ENCODE assay signal across 18 cellular contexts in genomic region chr1:28855969-28856368, GRCh38. TPM values are rescaled to one million over a fixed set of nuclear protein-coding genes. Genes with fewer than 3 reads are reported as not detected.
DNase-seq lines count a peak whose midpoint lies in the region; ATAC-seq, FAIRE-seq and TF ChIP-seq lines count a peak whose summit lies in the region.
"Had no signal": no experiment of that assay in that cellular context is flagged by ENCODE, and none has a peak within 500 bp of the region (broad histone marks: within the 10 kb centered on the region; RNA-seq: fewer than 3 reads in every experiment).

No MANE protein-coding gene starts in this region.

- no peak for ATAC-seq in K562
- no peak for ATAC-seq in activated naive CD8-positive, alpha-beta T cell treated with anti-CD3 and anti-CD28 coated beads, Interleukin-2, amount 50 U/mL, for 24 hours
- ATAC-seq: GM12878 had no signal

- in situ Hi-C loops in K562 (cut with MboI) (no loop called here), HAP-1 (cut with MboI; ENCODE audit: low sequenced_read_pairs) (loop anchor here (25.0 kb wide), 1 partner anchor 444 kb away; no protein-coding TSS in a partner anchor)

- POLR2A ChIA-PET in K562 (lab: Yijun Ruan, JAX), result interaction anchor here (0.7 to 1.3 kb wide), 3 partner anchors 10 to 207 kb away, joined by 3 read pairs; partner anchors contain the start of gene RNU11

- 5% methylated on average over 7 of the region's 7 CpGs for WGBS in K562 (ENCODE audit: insufficient coverage, low coverage, missing lambda C conversion rate)
- no CpG with 5 or more reads among the region's 7 CpGs for WGBS in mesendoderm (ENCODE audit: extremely low coverage, insufficient coverage, low lambda C conversion rate)
- 94% methylated on average over 7 of the region's 7 CpGs for WGBS in thymus

- peaks cover 12% of the 10 kb centered on the region for H3K27me3 Mint-ChIP-seq in activated naive CD8-positive, alpha-beta T cell treated with anti-CD3 and anti-CD28 coated beads, Interleukin-2, amount 50 U/mL, for 24 hours

- no peak for TF ChIP-seq CTCF in K562 (IDR thresholded peaks at IDR 0.05 in 2 of 3, conservative IDR thresholded peaks at IDR 0.05 in 1 of 3; ENCODE audit: insufficient read depth in 2 of 3, low read depth in 1 of 3, low read length in 3 of 3)

- H2BK5ac ChIP-seq in mesendoderm (ENCODE audit: low read length), result no peak overlapping the region

- no peak overlapping the region for H3K18ac ChIP-seq in mesendoderm (ENCODE audit: low read length)

- TF ChIP-seq RAD21 in K562 (CRISPR knock-in tag; conservative IDR thresholded peaks at IDR 0.05 in 1 of 2, IDR thresholded peaks at IDR 0.05 in 1 of 2), result no peak

- H3K4me3 Mint-ChIP-seq in activated naive CD8-positive, alpha-beta T cell treated with anti-CD3 and anti-CD28 coated beads, Interleukin-2, amount 50 U/mL, for 24 hours, result no peak overlapping the region
- H3K4me3 Mint-ChIP-seq: CD4-positive, CD25-positive, alpha-beta regulatory T cell had no signal

- DNase-seq in K562 (ENCODE audit: extremely low read depth in 1 of 4, low spot score in 3 of 4), result no peak
- DNase-seq in mesendoderm, result no peak
- DNase-seq in HAP-1 (ENCODE audit: low spot score in 2 of 2), result no peak
- no peak for DNase-seq in stimulated activated naive CD4-positive, alpha-beta T cell treated with Interleukin-2 at 50 U/mL for 16 hours (lab: John Stamatoyannopoulos, UW)
- DNase-seq in activated naive CD8-positive, alpha-beta T cell treated with anti-CD3 and anti-CD28 coated beads, Interleukin-2, amount 50 U/mL, for 24 hours, result no peak
- DNase-seq: 8988T; AML-193; CD4-positive, CD25-positive, alpha-beta regulatory T cell; DMS79; GOT3; HCEC 1CT had no signal

- no peak overlapping the region for H3K4ac ChIP-seq in mesendoderm (ENCODE audit: low read depth, low read length)

- CTCF ChIA-PET in K562 (lab: Yijun Ruan, JAX; ENCODE audit: low intra/inter-chr PET ratio), result interaction anchor here (0.6 kb wide), 1 partner anchor 10 kb away, joined by 4 read pairs; no protein-coding TSS in a partner anchor

- FAIRE-seq in K562 (lab: Jason Lieb, UNC), result no peak
- FAIRE-seq: GM12878, GM18507, HTR-8/SVneo had no signal

- no peak for TF ChIP-seq EP300 in K562 (IDR thresholded peaks at IDR 0.05; ENCODE audit: low read length)

- no peaks in the 10 kb centered on the region for H3K9me1 ChIP-seq in K562 (ENCODE audit: control insufficient read depth, insufficient read depth, low read length)

- H3K4me2 ChIP-seq in BLaER1 treated with 17β-estradiol and CSF1 and Interleukin-3, amounts not matched to agents 10 nM and 100 nM, result peak overlapping the region in 8 of 11 experiments; percentile 10 to 75 (median 36); a peak in 12 of 22 replicates
- H3K4me2 ChIP-seq in K562 (ENCODE audit: insufficient read depth, low read length) (no peak overlapping the region), mesendoderm (ENCODE audit: low read length) (no peak overlapping the region)
- H3K4me2 ChIP-seq: BLaER1 had no signal

- H3K79me2 ChIP-seq in K562 (ENCODE audit: control insufficient read depth, insufficient read depth, low read length), result no peaks in the 10 kb centered on the region
- H3K79me2 ChIP-seq in mesendoderm (ENCODE audit: control insufficient read depth, insufficient read depth, low read length), result no peaks in the 10 kb centered on the region

- TF ChIP-seq POLR2A in K562 (conservative IDR thresholded peaks at IDR 0.05), result no peak

- no peaks in the 10 kb centered on the region for H3K9me3 Mint-ChIP-seq in activated naive CD8-positive, alpha-beta T cell treated with anti-CD3 and anti-CD28 coated beads, Interleukin-2, amount 50 U/mL, for 24 hours
- H3K9me3 Mint-ChIP-seq: CD4-positive, CD25-positive, alpha-beta regulatory T cell had no signal

- no peak overlapping the region for H2AFZ ChIP-seq in K562 (ENCODE audit: low read depth, low read length)

- intact Hi-C loops in K562 (cut with micrococcal nuclease), result no loop called here

- no peak overlapping the region for H2BK120ac ChIP-seq in mesendoderm (ENCODE audit: low read depth, low read length)

- no peak overlapping the region for H3K4me3 ChIP-seq in BLaER1 treated with 17β-estradiol and CSF1 and Interleukin-3, amounts not matched to agents 10 nM and 100 nM
- H3K4me3 ChIP-seq in K562, result no peak overlapping the region
- H3K4me3 ChIP-seq in mesendoderm (ENCODE audit: low read length), result no peak overlapping the region
- H3K4me3 ChIP-seq in thymus (ENCODE audit: low read length), result no peak overlapping the region
- no peak overlapping the region for H3K4me3 ChIP-seq in HAP-1
- H3K4me3 ChIP-seq: BLaER1, GM12878 had no signal

- H3K36me3 Mint-ChIP-seq in activated naive CD8-positive, alpha-beta T cell treated with anti-CD3 and anti-CD28 coated beads, Interleukin-2, amount 50 U/mL, for 24 hours (ENCODE audit: low read depth), result no peaks in the 10 kb centered on the region
- H3K36me3 Mint-ChIP-seq: CD4-positive, CD25-positive, alpha-beta regulatory T cell had no signal

- no peak overlapping the region for H4K5ac ChIP-seq in mesendoderm (ENCODE audit: low read length)

- H4K20me1 ChIP-seq in BLaER1 treated with 17β-estradiol and CSF1 and Interleukin-3, amounts not matched to agents 10 nM and 100 nM, result no peaks in the 10 kb centered on the region
- no peaks in the 10 kb centered on the region for H4K20me1 ChIP-seq in K562 (replicated peaks; ENCODE audit: control insufficient read depth, insufficient read depth, low read length)
- H4K20me1 ChIP-seq: BLaER1 had no signal

- H3K23ac ChIP-seq in mesendoderm (ENCODE audit: low read length), result peak overlapping the region; percentile 89

- H4K8ac ChIP-seq in mesendoderm (ENCODE audit: low read depth, low read length), result no peak overlapping the region

- H3K27ac Mint-ChIP-seq in activated naive CD8-positive, alpha-beta T cell treated with anti-CD3 and anti-CD28 coated beads, Interleukin-2, amount 50 U/mL, for 24 hours, result no peak overlapping the region
- H3K27ac Mint-ChIP-seq: CD4-positive, CD25-positive, alpha-beta regulatory T cell had no signal

- BruUV-seq in K562 (replicated peaks; lab: Mats Ljungman, UMichigan), result no TSS peak

- no peak overlapping the region for H3K56ac ChIP-seq in mesendoderm (ENCODE audit: low read length)

- H3K4me1 Mint-ChIP-seq in activated naive CD8-positive, alpha-beta T cell treated with anti-CD3 and anti-CD28 coated beads, Interleukin-2, amount 50 U/mL, for 24 hours, result peaks cover 4% of the 10 kb centered on the region

- no peaks in the 10 kb centered on the region for H3K36me3 ChIP-seq in BLaER1 treated with 17β-estradiol and CSF1 and Interleukin-3, amounts not matched to agents 10 nM and 100 nM
- H3K36me3 ChIP-seq in K562 (ENCODE audit: control insufficient read depth, insufficient read depth, low read length), result no peaks in the 10 kb centered on the region
- H3K36me3 ChIP-seq in mesendoderm (ENCODE audit: control insufficient read depth, insufficient read depth, low read length), result no peaks in the 10 kb centered on the region
- H3K36me3 ChIP-seq in thymus (ENCODE audit: control insufficient read depth, insufficient read depth), result no peaks in the 10 kb centered on the region
- no peaks in the 10 kb centered on the region for H3K36me3 ChIP-seq in HAP-1 (replicated peaks)
- H3K36me3 ChIP-seq: BLaER1 had no signal

- H3K4me1 ChIP-seq in BLaER1 treated with 17β-estradiol and CSF1 and Interleukin-3, amounts not matched to agents 10 nM and 100 nM, result peaks cover 0 to 28% (median 14%) of the 10 kb centered on the region in 10 experiments; a peak in 16 of 20 replicates
- peaks cover 7 to 14% of the 10 kb centered on the region in 2 experiments; a peak in 4 of 5 replicates for H3K4me1 ChIP-seq in K562 (replicated peaks in 1 of 2; ENCODE audit: control insufficient read depth in 2 of 2, insufficient read depth in 2 of 2, low read length in 2 of 2)
- H3K4me1 ChIP-seq in mesendoderm (ENCODE audit: control insufficient read depth, low read depth, low read length), result no peaks in the 10 kb centered on the region
- H3K4me1 ChIP-seq in thymus (ENCODE audit: control insufficient read depth, insufficient read depth, low read length), result no peaks in the 10 kb centered on the region
- no peaks in the 10 kb centered on the region for H3K4me1 ChIP-seq in HAP-1
- H3K4me1 ChIP-seq: BLaER1 had no signal

- peak overlapping the region in 1 of 11 experiments; percentile 5; a peak in 1 of 22 replicates for H3K9ac ChIP-seq in BLaER1 treated with 17β-estradiol and CSF1 and Interleukin-3, amounts not matched to agents 10 nM and 100 nM
- no peak overlapping the region; a peak in 1 of 4 replicates for H3K9ac ChIP-seq in K562 (ENCODE audit: insufficient read depth in 1 of 2, low read depth in 2 of 2, low read length in 2 of 2)
- H3K9ac ChIP-seq in mesendoderm (ENCODE audit: low read length), result no peak overlapping the region
- H3K9ac ChIP-seq: BLaER1 had no signal

- H3K79me1 ChIP-seq in mesendoderm (ENCODE audit: low read length), result no peaks in the 10 kb centered on the region

- H2AK5ac ChIP-seq in mesendoderm (ENCODE audit: low read length), result no peak overlapping the region

- H2BK15ac ChIP-seq in mesendoderm (replicated peaks; ENCODE audit: low read depth), result no peak overlapping the region

- no peak overlapping the region for H3K27ac ChIP-seq in BLaER1 treated with 17β-estradiol and CSF1 and Interleukin-3, amounts not matched to agents 10 nM and 100 nM
- H3K27ac ChIP-seq in K562 (ENCODE audit: extremely low read depth, low read depth, low read length), result no peak overlapping the region
- no peak overlapping the region for H3K27ac ChIP-seq in mesendoderm (ENCODE audit: low read depth, low read length)
- peak overlapping the region; percentile 1 for H3K27ac ChIP-seq in thymus (ENCODE audit: low read depth)
- H3K27ac ChIP-seq: BLaER1 had no signal

- H3K27me3 ChIP-seq in BLaER1 treated with 17β-estradiol and CSF1 and Interleukin-3, amounts not matched to agents 10 nM and 100 nM, result no peaks in the 10 kb centered on the region
- H3K27me3 ChIP-seq in K562 (ENCODE audit: control insufficient read depth in 2 of 2, insufficient read depth in 2 of 2, low read length in 2 of 2) (peaks cover 39 to 59% of the 10 kb centered on the region in 2 experiments), mesendoderm (ENCODE audit: insufficient read depth, low read length, poor library complexity) (no peaks in the 10 kb centered on the region), thymus (ENCODE audit: control insufficient read depth, insufficient read depth) (no peaks in the 10 kb centered on the region), HAP-1 (ENCODE audit: low read depth) (no peaks in the 10 kb centered on the region)
- H3K27me3 ChIP-seq: BLaER1 had no signal

- H3K9me3 ChIP-seq in BLaER1 treated with 17β-estradiol and CSF1 and Interleukin-3, amounts not matched to agents 10 nM and 100 nM (replicated peaks in 1 of 11), result no peaks in the 10 kb centered on the region
- H3K9me3 ChIP-seq in K562 (replicated peaks; ENCODE audit: control insufficient read depth, insufficient read depth, low read depth, low read length), result no peaks in the 10 kb centered on the region
- H3K9me3 ChIP-seq in thymus (ENCODE audit: control insufficient read depth), result no peaks in the 10 kb centered on the region
- no peaks in the 10 kb centered on the region for H3K9me3 ChIP-seq in HAP-1
- H3K9me3 ChIP-seq: BLaER1 had no signal

RNA-seq across cellular contexts. Expression of gene OPRD1, which starts 44.0 kb away (rescaled TPM):
- 0.07 TPM in 1 of 2 replicates, not detected in the other for total RNA-seq in K562 (2011; cell fraction: chromatin; rRNA removed; ENCODE audit: low replicate concordance)
- 0.13 and 0.17 TPM in 2 replicates for total RNA-seq in K562 (2011; cell fraction: nucleolus; rRNA removed)
- 0.07 TPM in 1 of 2 replicates, not detected in the other for total RNA-seq in K562 (2011; cell fraction: nucleoplasm; rRNA removed)
- total RNA-seq in K562 (2014; rRNA removed), result not detected in 2 replicates
- total RNA-seq in K562 (2014; rRNA removed; fragmentation: Illumina TruSeq; extraction: Trizol), result under 0.01 TPM in 1 of 2 replicates, not detected in the other
- total RNA-seq in K562 (2015; rRNA removed; fragmentation: Illumina TruSeq; extraction: Trizol), result not detected in 2 replicates
- total RNA-seq in K562 (2021), result 0.02 TPM in 1 of 2 replicates, not detected in the other
- polyA plus RNA-seq in K562 (2011; rRNA removed), result not detected in 2 replicates
- polyA plus RNA-seq in K562 (2011; cell fraction: cytosol; rRNA removed), result under 0.01 TPM in 1 of 2 replicates, not detected in the other
- polyA plus RNA-seq in K562 (2011; cell fraction: nucleus; rRNA removed), result 0.01 TPM in 2 replicates
- 0.04 and 0.07 TPM in 2 replicates for polyA plus RNA-seq in K562 (2012)
- not detected in 2 replicates for polyA plus RNA-seq in K562 (2014; fragmentation: Illumina TruSeq; extraction: Trizol)
- polyA plus RNA-seq in K562 (2014; fragmentation: Nextera tagmentation; extraction: Ambion mirVana), result under 1 TPM; under 0.01 to 0.03 TPM
- not detected in 2 replicates for polyA plus RNA-seq in K562 (2014; rRNA removed)
- polyA minus RNA-seq in K562 (2011; rRNA and poly(A)+ RNA removed), result 0.04 TPM in 1 of 2 replicates, not detected in the other
- polyA minus RNA-seq in K562 (2011; cell fraction: cytosol; rRNA and poly(A)+ RNA removed), result not detected in 2 replicates
- polyA minus RNA-seq in K562 (2011; cell fraction: nucleus; rRNA and poly(A)+ RNA removed), result not detected in 2 replicates
- polyA plus RNA-seq in mesendoderm (2013, experiment 1 of 2), result 0.52 TPM
- 0.50 TPM for polyA plus RNA-seq in mesendoderm (2013, experiment 2 of 2)
- polyA plus RNA-seq in thymus, result 0.05 TPM
- total RNA-seq: CD4-positive, CD25-positive, alpha-beta regulatory T cell; G401; GM12878 had no signal

RNA-seq across cellular contexts. Expression of gene EPB41, which starts 58.4 kb away (rescaled TPM):
- 277 and 637 TPM in 2 replicates for total RNA-seq in K562 (2011; cell fraction: chromatin; rRNA removed; ENCODE audit: low replicate concordance)
- total RNA-seq in K562 (2011; cell fraction: nucleolus; rRNA removed), result 152 and 208 TPM in 2 replicates
- total RNA-seq in K562 (2011; cell fraction: nucleoplasm; rRNA removed), result 354 and 569 TPM in 2 replicates
- 141 and 146 TPM in 2 replicates for total RNA-seq in K562 (2014; rRNA removed)
- total RNA-seq in K562 (2014; rRNA removed; fragmentation: Illumina TruSeq; extraction: Trizol), result 169 and 175 TPM in 2 replicates
- 186 and 188 TPM in 2 replicates for total RNA-seq in K562 (2015; rRNA removed; fragmentation: Illumina TruSeq; extraction: Trizol)
- total RNA-seq in K562 (2021), result 141 and 147 TPM in 2 replicates
- 185 and 213 TPM in 2 replicates for polyA plus RNA-seq in K562 (2011; rRNA removed)
- polyA plus RNA-seq in K562 (2011; cell fraction: cytosol; rRNA removed), result 72.3 and 123 TPM in 2 replicates
- polyA plus RNA-seq in K562 (2011; cell fraction: nucleus; rRNA removed), result 68.9 and 82.0 TPM in 2 replicates
- 89.0 and 98.6 TPM in 2 replicates for polyA plus RNA-seq in K562 (2012)
- polyA plus RNA-seq in K562 (2014; fragmentation: Illumina TruSeq; extraction: Trizol), result 150 and 201 TPM in 2 replicates
- 1 to 10 TPM; 3.7 to 7.0 TPM for polyA plus RNA-seq in K562 (2014; fragmentation: Nextera tagmentation; extraction: Ambion mirVana)
- 105 and 123 TPM in 2 replicates for polyA plus RNA-seq in K562 (2014; rRNA removed)
- 313 and 341 TPM in 2 replicates for polyA minus RNA-seq in K562 (2011; rRNA and poly(A)+ RNA removed)
- 113 and 123 TPM in 2 replicates for polyA minus RNA-seq in K562 (2011; cell fraction: cytosol; rRNA and poly(A)+ RNA removed)
- polyA minus RNA-seq in K562 (2011; cell fraction: nucleus; rRNA and poly(A)+ RNA removed), result 54.0 and 104 TPM in 2 replicates
- polyA plus RNA-seq in mesendoderm (2013, experiment 1 of 2), result 40.0 TPM
- polyA plus RNA-seq in mesendoderm (2013, experiment 2 of 2), result 41.4 TPM
- polyA plus RNA-seq in thymus, result 18.6 TPM

Comparison
In these comparisons a context has a peak if more than half of its experiments do, and no peak if none do; other contexts are left out.
1. H3K4me2 ChIP-seq: peak in BLaER1 treated with 17β-estradiol and CSF1 and Interleukin-3, amounts not matched to agents 10 nM and 100 nM (8 of 11); none in K562 (single experiment) and mesendoderm (single experiment).